ENCODE assay signal across 8 cellular contexts in genomic region chr4:139453041-139453370, GRCh38. TPM values are rescaled to one million over a fixed set of nuclear protein-coding genes. Genes with fewer than 3 reads are reported as not detected.
DNase-seq lines count a peak whose midpoint lies in the region; ATAC-seq, FAIRE-seq and TF ChIP-seq lines count a peak whose summit lies in the region.

No MANE protein-coding gene starts in this region.

- H3K36me3 ChIP-seq in astrocyte (ENCODE audit: insufficient read depth, low read length): no peaks in the 10 kb centered on the region

- ATAC-seq in GM21515 (IDR thresholded peaks at IDR 0.05; ENCODE audit: unreplicated experiment): peak; percentile 46

- H3K4me3 ChIP-seq in astrocyte (ENCODE audit: insufficient read depth, low read depth, low read length): peak overlapping the region; percentile 89

- H3K4me3 Mint-ChIP-seq in astrocyte (ENCODE audit: unreplicated experiment): peak overlapping the region; percentile 96

- no peaks in the 10 kb centered on the region for H3K27me3 ChIP-seq in astrocyte (ENCODE audit: insufficient read depth, low read length)

- peaks cover 12% of the 10 kb centered on the region for H3K4me1 ChIP-seq in astrocyte (ENCODE audit: insufficient read depth, low read length)

- TF ChIP-seq CTCF in astrocyte (IDR thresholded peaks at IDR 0.05; ENCODE audit: insufficient read depth, low read depth, low read length): peak; percentile 46

- peak overlapping the region; percentile 95 for H3K4me2 ChIP-seq in astrocyte (ENCODE audit: low read length)

- peak overlapping the region; percentile 94 for H3K9ac ChIP-seq in astrocyte (ENCODE audit: low read length)

- peaks cover 30% of the 10 kb centered on the region for H4K20me1 ChIP-seq in astrocyte (ENCODE audit: insufficient read depth, low read length)

- peak overlapping the region; percentile 85 for H2AFZ ChIP-seq in astrocyte (ENCODE audit: low read depth, low read length)

- H3K9me3 Mint-ChIP-seq in astrocyte (ENCODE audit: unreplicated experiment): peaks cover 2% of the 10 kb centered on the region

- peak overlapping the region; percentile 89 for H3K27ac ChIP-seq in astrocyte (ENCODE audit: low read depth, low read length)

- peak; percentile 69 for DNase-seq in GF-D8 (lab: John Stamatoyannopoulos, UW)
- peak in 44 of 76 experiments; percentile 4 to 91 (median 74) for DNase-seq in HUDEP-2 (lab: John Stamatoyannopoulos, UW; ENCODE audit: unreplicated experiment in 76 of 76)
- peak; percentile 80 for DNase-seq in RCC 7860 (ENCODE audit: low spot score)
- peak; percentile 65 for DNase-seq in astrocyte (ENCODE audit: low read depth)
- peak; percentile 39 for DNase-seq in inferior parietal cortex (ENCODE audit: extremely low spot score)
- peak in 2 of 3 experiments; percentile 32 to 41 for DNase-seq in stimulated activated CD4-positive, alpha-beta T cell treated with anti-CD3 and anti-CD28 coated beads, TNF-alpha, amount 100 ng/mL, for 4 hours (ENCODE audit: low read depth in 3 of 3)
- no peak for DNase-seq in NCI-H446 treated with DMSO at 0.1 percent for 48 hours (lab: John Stamatoyannopoulos, UW)

- H3K36me3 Mint-ChIP-seq in astrocyte (ENCODE audit: low read depth, unreplicated experiment): peaks cover 7% of the 10 kb centered on the region

- peaks cover 27% of the 10 kb centered on the region for H3K4me1 Mint-ChIP-seq in astrocyte (ENCODE audit: low read depth, unreplicated experiment)

- H3K27me3 Mint-ChIP-seq in astrocyte (ENCODE audit: low read depth, unreplicated experiment): no peaks in the 10 kb centered on the region

- FAIRE-seq in RCC 7860 (lab: Jason Lieb, UNC) (peak; percentile 34), astrocyte (lab: Jason Lieb, UNC) (no peak)

- peak overlapping the region; percentile 95 for H3K27ac Mint-ChIP-seq in astrocyte (ENCODE audit: unreplicated experiment)

- no peaks in the 10 kb centered on the region for H3K9me3 ChIP-seq in astrocyte (ENCODE audit: insufficient read depth, low read depth, low read length)

- peaks cover 52% of the 10 kb centered on the region for H3K79me2 ChIP-seq in astrocyte (ENCODE audit: insufficient read depth, low read length)

RNA-seq across cellular contexts. Expression of gene RAB33B, which starts 0.9 kb away (rescaled TPM):
- 11.0 and 11.8 TPM in 2 replicates for total RNA-seq in astrocyte
